In genomic region chrX:29858714-29859113, GRCh38 we compare ENCODE assay signal across 23 cellular contexts.
DNase-seq lines count a peak whose midpoint lies in the region; ATAC-seq, FAIRE-seq and TF ChIP-seq lines count a peak whose summit lies in the region.
"Had no signal": no experiment of that assay in that cellular context is flagged by ENCODE, and none has a peak within 500 bp of the region (broad histone marks: within the 10 kb centered on the region; RNA-seq: fewer than 3 reads in every experiment).

No MANE protein-coding gene starts in this region.

- H3K4me2 ChIP-seq in GM23248 (ENCODE audit: unreplicated experiment), result no peak overlapping the region
- H3K4me2 ChIP-seq: neural progenitor cell had no signal

- DNase-seq in A172 (ENCODE audit: low spot score) (peak; percentile 21), GM23248 (peak; percentile 54), fibroblast of mammary gland (ENCODE audit: low read depth) (peak; percentile 32), GM19239 (ENCODE audit: insufficient read length, low spot score) (no peak), retina (no peak), coronary artery (ENCODE audit: low spot score) (no peak)
- no peak for DNase-seq in stimulated activated effector memory CD8-positive, alpha-beta T cell treated with anti-CD3 and anti-CD28 coated beads, Interleukin-12 subunit alpha, Interleukin-12 subunit beta, amount 100 ng/mL, for 72 hours (ENCODE audit: low spot score in 2 of 2)
- DNase-seq: activated naive CD8-positive, alpha-beta T cell treated with anti-CD3 and anti-CD28 coated beads, Interleukin-2, amount 50 U/mL, for 24 hours; CD4-positive, alpha-beta memory T cell; effector memory CD8-positive, alpha-beta T cell; foreskin melanocyte; midbrain; NCI-H1092 treated with DMSO at 0.1 percent for 48 hours; NCI-H2171; T1000 had no signal

- H3K27ac Mint-ChIP-seq in stimulated activated effector memory CD8-positive, alpha-beta T cell treated with anti-CD3 and anti-CD28 coated beads, Interleukin-12 subunit alpha, Interleukin-12 subunit beta, amount 100 ng/mL, for 72 hours, result no peak overlapping the region
- H3K27ac Mint-ChIP-seq: activated naive CD8-positive, alpha-beta T cell treated with anti-CD3 and anti-CD28 coated beads, Interleukin-2, amount 50 U/mL, for 24 hours; activated T-helper 17 cell treated with anti-CD3 and anti-CD28 coated beads, Interleukin-2, amount 50 U/mL, for 72 hours; effector memory CD8-positive, alpha-beta T cell; neural progenitor cell had no signal

- H3K9me3 ChIP-seq in GM23248 (ENCODE audit: low read depth), result no peaks in the 10 kb centered on the region
- H3K9me3 ChIP-seq: tibial nerve had no signal

- no peak for TF ChIP-seq CTCF in fibroblast of mammary gland (conservative IDR thresholded peaks at IDR 0.05; ENCODE audit: control insufficient read depth, insufficient read depth, low read depth, low read length)
- no peak for TF ChIP-seq CTCF in coronary artery (IDR thresholded peaks at IDR 0.05)

- H3K27me3 ChIP-seq in GM23248 (replicated peaks; ENCODE audit: insufficient read depth), result no peaks in the 10 kb centered on the region
- H3K27me3 ChIP-seq: neural progenitor cell, tibial nerve had no signal

- H3K36me3 Mint-ChIP-seq in stimulated activated effector memory CD8-positive, alpha-beta T cell treated with anti-CD3 and anti-CD28 coated beads, Interleukin-12 subunit alpha, Interleukin-12 subunit beta, amount 100 ng/mL, for 72 hours, result no peaks in the 10 kb centered on the region
- H3K36me3 Mint-ChIP-seq: CD4-positive, alpha-beta memory T cell; neural progenitor cell had no signal

- no peaks in the 10 kb centered on the region for H3F3A ChIP-seq in GM23248 (ENCODE audit: insufficient read depth)

- no peaks in the 10 kb centered on the region for H3K4me1 Mint-ChIP-seq in stimulated activated effector memory CD8-positive, alpha-beta T cell treated with anti-CD3 and anti-CD28 coated beads, Interleukin-12 subunit alpha, Interleukin-12 subunit beta, amount 100 ng/mL, for 72 hours
- H3K4me1 Mint-ChIP-seq: activated naive CD8-positive, alpha-beta T cell treated with anti-CD3 and anti-CD28 coated beads, Interleukin-2, amount 50 U/mL, for 24 hours; activated T-helper 17 cell treated with anti-CD3 and anti-CD28 coated beads, Interleukin-2, amount 50 U/mL, for 72 hours; CD4-positive, alpha-beta memory T cell; central memory CD8-positive, alpha-beta T cell; neural progenitor cell had no signal

- H3K4me3 ChIP-seq in GM23248 (no peak overlapping the region), fibroblast of mammary gland (ENCODE audit: control insufficient read depth, low read depth, low read length) (no peak overlapping the region), coronary artery (no peak overlapping the region)
- H3K4me3 ChIP-seq: K562, neural progenitor cell, tibial nerve had no signal

- H3K4me3 Mint-ChIP-seq in stimulated activated effector memory CD8-positive, alpha-beta T cell treated with anti-CD3 and anti-CD28 coated beads, Interleukin-12 subunit alpha, Interleukin-12 subunit beta, amount 100 ng/mL, for 72 hours, result no peak overlapping the region
- H3K4me3 Mint-ChIP-seq: activated naive CD8-positive, alpha-beta T cell treated with anti-CD3 and anti-CD28 coated beads, Interleukin-2, amount 50 U/mL, for 24 hours; activated T-helper 17 cell treated with anti-CD3 and anti-CD28 coated beads, Interleukin-2, amount 50 U/mL, for 72 hours; CD4-positive, alpha-beta memory T cell; central memory CD8-positive, alpha-beta T cell; effector memory CD8-positive, alpha-beta T cell; neural progenitor cell had no signal

- H3K27ac ChIP-seq in GM23248 (no peak overlapping the region), coronary artery (no peak overlapping the region)
- H3K27ac ChIP-seq: neural progenitor cell, tibial nerve had no signal

- no peaks in the 10 kb centered on the region for H3K4me1 ChIP-seq in GM23248 (ENCODE audit: insufficient read depth)
- H3K4me1 ChIP-seq: neural progenitor cell, tibial nerve had no signal

- peaks cover 7% of the 10 kb centered on the region for H3K9me3 Mint-ChIP-seq in stimulated activated effector memory CD8-positive, alpha-beta T cell treated with anti-CD3 and anti-CD28 coated beads, Interleukin-12 subunit alpha, Interleukin-12 subunit beta, amount 100 ng/mL, for 72 hours
- H3K9me3 Mint-ChIP-seq: activated naive CD8-positive, alpha-beta T cell treated with anti-CD3 and anti-CD28 coated beads, Interleukin-2, amount 50 U/mL, for 24 hours; neural progenitor cell had no signal

- no peaks in the 10 kb centered on the region for H3K9me2 ChIP-seq in GM23248 (ENCODE audit: insufficient read depth)

- no peaks in the 10 kb centered on the region for H4K20me1 ChIP-seq in GM23248 (ENCODE audit: insufficient read depth)

- no peaks in the 10 kb centered on the region for H3K36me3 ChIP-seq in GM23248 (ENCODE audit: low read depth)
- H3K36me3 ChIP-seq: neural progenitor cell, tibial nerve had no signal

- no peak overlapping the region for H3K9ac ChIP-seq in GM23248
- H3K9ac ChIP-seq: neural progenitor cell had no signal

- FAIRE-seq in GM19239 (lab: Jason Lieb, UNC), result no peak
- FAIRE-seq: GM18507, K562 had no signal

- peak; percentile 99 for ATAC-seq in SK-N-SH treated with all-trans-retinoic acid at 6 μM for 48 hours
- ATAC-seq in stimulated activated effector memory CD8-positive, alpha-beta T cell treated with anti-CD3 and anti-CD28 coated beads, Interleukin-12 subunit alpha, Interleukin-12 subunit beta, amount 100 ng/mL, for 72 hours, result no peak
- ATAC-seq: activated CD4-positive, CD25-positive, alpha-beta regulatory T cell treated with anti-CD3 and anti-CD28 coated beads, Interleukin-2, amount 50 U/mL, for 24 hours; activated naive CD8-positive, alpha-beta T cell treated with anti-CD3 and anti-CD28 coated beads, Interleukin-2, amount 50 U/mL, for 24 hours; activated T-helper 17 cell treated with anti-CD3 and anti-CD28 coated beads, Interleukin-2, amount 50 U/mL, for 72 hours; effector memory CD8-positive, alpha-beta T cell; K562 had no signal

- in situ Hi-C loops in GM23248 (cut with MboI), result no loop called here

- H3K79me2 ChIP-seq in GM23248 (ENCODE audit: insufficient read depth), result no peaks in the 10 kb centered on the region

- H2AFZ ChIP-seq in GM23248, result no peak overlapping the region
- H2AFZ ChIP-seq: neural progenitor cell had no signal

TF ChIP-seq in SK-N-SH treated with all-trans-retinoic acid at 6 μM for 48 hours, 23 proteins besides CTCF, POLR2A, EP300 and RAD21:
- TF ChIP-seq ARNTL (CRISPR knock-in tag; IDR thresholded peaks at IDR 0.05; ENCODE audit: borderline replicate concordance, low read depth), result no peak
- TF ChIP-seq OSR1 (CRISPR knock-in tag; IDR thresholded peaks at IDR 0.05), result no peak

Comparison
In these comparisons a context has a peak if more than half of its experiments do, and no peak if none do; other contexts are left out.
1. DNase-seq: peak in A172 (single experiment), GM23248 (single experiment) and fibroblast of mammary gland (single experiment); none in GM19239 (single experiment), retina (single experiment), stimulated activated effector memory CD8-positive, alpha-beta T cell treated with anti-CD3 and anti-CD28 coated beads, Interleukin-12 subunit alpha, Interleukin-12 subunit beta, amount 100 ng/mL, for 72 hours (0 of 2) and coronary artery (single experiment).